ENCODE assay signal across 1 cellular context in genomic region chr5:118987988-118988945, GRCh38.
TF ChIP-seq lines count a peak whose summit lies in the region.

DTWD2 (minus strand) TSS chr5:118988547; CDS start chr5:118988511, 36 bp downstream.

TF ChIP-seq in HepG2, 621 proteins besides CTCF, POLR2A, EP300 and RAD21 (continued from another document and continues in another):
- TF ChIP-seq SNAI1 (CRISPR knock-in tag; IDR thresholded peaks at IDR 0.05; ENCODE audit: borderline replicate concordance) (no peak), ZNF619 (CRISPR knock-in tag; IDR thresholded peaks at IDR 0.05) (0 out of 2 replicates have a peak, but pooled peaks have one; percentile 36), SP1 (IDR thresholded peaks at IDR 0.05) (no peak), SP1 (CRISPR knock-in tag; IDR thresholded peaks at IDR 0.05) (peak; percentile 69; the same call in 1 of the 2 replicates), HOXA5 (CRISPR knock-in tag; IDR thresholded peaks at IDR 0.05) (peak; percentile 55; the same call in 1 of the 2 replicates), TSC22D2 (CRISPR knock-in tag; IDR thresholded peaks at IDR 0.05; ENCODE audit: borderline replicate concordance) (peak; percentile 66; the same call in 1 of the 2 replicates), PAX8 (CRISPR knock-in tag; IDR thresholded peaks at IDR 0.05; ENCODE audit: borderline replicate concordance) (no peak), ARID5B (CRISPR knock-in tag; IDR thresholded peaks at IDR 0.05) (peak; percentile 54; the same call in 1 of the 2 replicates), SP2 (CRISPR knock-in tag; IDR thresholded peaks at IDR 0.05) (peak; percentile 80), SMARCE1 (IDR thresholded peaks at IDR 0.05; ENCODE audit: borderline replicate concordance) (no peak), ZXDC (CRISPR knock-in tag; IDR thresholded peaks at IDR 0.05) (0 out of 2 replicates have a peak, but pooled peaks have one; percentile 67), ZNF672 (CRISPR knock-in tag; IDR thresholded peaks at IDR 0.05) (peak; percentile 69; the same call in 1 of the 2 replicates), KLF12 (CRISPR knock-in tag; IDR thresholded peaks at IDR 0.05; ENCODE audit: borderline replicate concordance) (no peak), TAF1 (CRISPR knock-in tag; IDR thresholded peaks at IDR 0.05) (peak; percentile 79), SPEN (CRISPR knock-in tag; IDR thresholded peaks at IDR 0.05; ENCODE audit: low read depth) (peak; percentile 85), EEA1 (CRISPR knock-in tag; IDR thresholded peaks at IDR 0.05; ENCODE audit: borderline replicate concordance) (peak; percentile 70; the same call in 1 of the 2 replicates), ZNF121 (CRISPR knock-in tag; IDR thresholded peaks at IDR 0.05) (peak; percentile 81; the same call in 1 of the 2 replicates), ARNT2 (CRISPR knock-in tag; IDR thresholded peaks at IDR 0.05; ENCODE audit: low read depth) (0 out of 2 replicates have a peak, but pooled peaks have one; percentile 50), ZBTB1 (CRISPR knock-in tag; IDR thresholded peaks at IDR 0.05; ENCODE audit: borderline replicate concordance) (no peak), ZNF382 (CRISPR knock-in tag; IDR thresholded peaks at IDR 0.05; ENCODE audit: borderline replicate concordance) (no peak), CBX2 (IDR thresholded peaks at IDR 0.05; ENCODE audit: low read depth, low read length) (no peak), CBX2 (CRISPR knock-in tag; IDR thresholded peaks at IDR 0.05; ENCODE audit: low read depth) (no peak; the same call in 1 of the 2 replicates), ZMYM2 (CRISPR knock-in tag; IDR thresholded peaks at IDR 0.05) (no peak), TCF7 (IDR thresholded peaks at IDR 0.05; ENCODE audit: low read depth) (no peak), TEAD2 (CRISPR knock-in tag; IDR thresholded peaks at IDR 0.05) (no peak), DNMT1 (CRISPR knock-in tag; IDR thresholded peaks at IDR 0.05) (peak; percentile 94; the same call in 1 of the 2 replicates), HOXA9 (CRISPR knock-in tag; IDR thresholded peaks at IDR 0.05; ENCODE audit: borderline replicate concordance) (no peak), GLI4 (CRISPR knock-in tag; IDR thresholded peaks at IDR 0.05; ENCODE audit: borderline replicate concordance) (peak; percentile 86; the same call in 1 of the 2 replicates), MTF1 (CRISPR knock-in tag; IDR thresholded peaks at IDR 0.05) (no peak), ZNF644 (CRISPR knock-in tag; IDR thresholded peaks at IDR 0.05; ENCODE audit: low read depth) (peak; percentile 32; the same call in 1 of the 2 replicates), ZNF235 (CRISPR knock-in tag; IDR thresholded peaks at IDR 0.05; ENCODE audit: borderline replicate concordance) (peak; percentile 89), GTF3A (CRISPR knock-in tag; conservative IDR thresholded peaks at IDR 0.05) (peak; percentile 58; the same call in 1 of the 2 replicates), PAWR (CRISPR knock-in tag; IDR thresholded peaks at IDR 0.05; ENCODE audit: borderline replicate concordance) (no peak)
- TF ChIP-seq, protein P1, sequence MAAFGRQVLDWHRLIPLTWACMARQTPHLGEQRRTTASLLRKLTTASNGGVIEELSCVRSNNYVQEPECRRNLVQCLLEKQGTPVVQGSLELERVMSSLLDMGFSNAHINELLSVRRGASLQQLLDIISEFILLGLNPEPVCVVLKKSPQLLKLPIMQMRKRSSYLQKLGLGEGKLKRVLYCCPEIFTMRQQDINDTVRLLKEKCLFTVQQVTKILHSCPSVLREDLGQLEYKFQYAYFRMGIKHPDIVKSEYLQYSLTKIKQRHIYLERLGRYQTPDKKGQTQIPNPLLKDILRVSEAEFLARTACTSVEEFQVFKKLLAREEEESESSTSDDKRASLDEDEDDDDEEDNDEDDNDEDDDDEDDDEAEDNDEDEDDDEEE (CRISPR knock-in tag; IDR thresholded peaks at IDR 0.05) = no peak
- TF ChIP-seq, protein P2, sequence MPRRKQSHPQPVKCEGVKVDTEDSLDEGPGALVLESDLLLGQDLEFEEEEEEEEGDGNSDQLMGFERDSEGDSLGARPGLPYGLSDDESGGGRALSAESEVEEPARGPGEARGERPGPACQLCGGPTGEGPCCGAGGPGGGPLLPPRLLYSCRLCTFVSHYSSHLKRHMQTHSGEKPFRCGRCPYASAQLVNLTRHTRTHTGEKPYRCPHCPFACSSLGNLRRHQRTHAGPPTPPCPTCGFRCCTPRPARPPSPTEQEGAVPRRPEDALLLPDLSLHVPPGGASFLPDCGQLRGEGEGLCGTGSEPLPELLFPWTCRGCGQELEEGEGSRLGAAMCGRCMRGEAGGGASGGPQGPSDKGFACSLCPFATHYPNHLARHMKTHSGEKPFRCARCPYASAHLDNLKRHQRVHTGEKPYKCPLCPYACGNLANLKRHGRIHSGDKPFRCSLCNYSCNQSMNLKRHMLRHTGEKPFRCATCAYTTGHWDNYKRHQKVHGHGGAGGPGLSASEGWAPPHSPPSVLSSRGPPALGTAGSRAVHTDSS (CRISPR knock-in tag; conservative IDR thresholded peaks at IDR 0.05) = no peak
- TF ChIP-seq, protein P3, sequence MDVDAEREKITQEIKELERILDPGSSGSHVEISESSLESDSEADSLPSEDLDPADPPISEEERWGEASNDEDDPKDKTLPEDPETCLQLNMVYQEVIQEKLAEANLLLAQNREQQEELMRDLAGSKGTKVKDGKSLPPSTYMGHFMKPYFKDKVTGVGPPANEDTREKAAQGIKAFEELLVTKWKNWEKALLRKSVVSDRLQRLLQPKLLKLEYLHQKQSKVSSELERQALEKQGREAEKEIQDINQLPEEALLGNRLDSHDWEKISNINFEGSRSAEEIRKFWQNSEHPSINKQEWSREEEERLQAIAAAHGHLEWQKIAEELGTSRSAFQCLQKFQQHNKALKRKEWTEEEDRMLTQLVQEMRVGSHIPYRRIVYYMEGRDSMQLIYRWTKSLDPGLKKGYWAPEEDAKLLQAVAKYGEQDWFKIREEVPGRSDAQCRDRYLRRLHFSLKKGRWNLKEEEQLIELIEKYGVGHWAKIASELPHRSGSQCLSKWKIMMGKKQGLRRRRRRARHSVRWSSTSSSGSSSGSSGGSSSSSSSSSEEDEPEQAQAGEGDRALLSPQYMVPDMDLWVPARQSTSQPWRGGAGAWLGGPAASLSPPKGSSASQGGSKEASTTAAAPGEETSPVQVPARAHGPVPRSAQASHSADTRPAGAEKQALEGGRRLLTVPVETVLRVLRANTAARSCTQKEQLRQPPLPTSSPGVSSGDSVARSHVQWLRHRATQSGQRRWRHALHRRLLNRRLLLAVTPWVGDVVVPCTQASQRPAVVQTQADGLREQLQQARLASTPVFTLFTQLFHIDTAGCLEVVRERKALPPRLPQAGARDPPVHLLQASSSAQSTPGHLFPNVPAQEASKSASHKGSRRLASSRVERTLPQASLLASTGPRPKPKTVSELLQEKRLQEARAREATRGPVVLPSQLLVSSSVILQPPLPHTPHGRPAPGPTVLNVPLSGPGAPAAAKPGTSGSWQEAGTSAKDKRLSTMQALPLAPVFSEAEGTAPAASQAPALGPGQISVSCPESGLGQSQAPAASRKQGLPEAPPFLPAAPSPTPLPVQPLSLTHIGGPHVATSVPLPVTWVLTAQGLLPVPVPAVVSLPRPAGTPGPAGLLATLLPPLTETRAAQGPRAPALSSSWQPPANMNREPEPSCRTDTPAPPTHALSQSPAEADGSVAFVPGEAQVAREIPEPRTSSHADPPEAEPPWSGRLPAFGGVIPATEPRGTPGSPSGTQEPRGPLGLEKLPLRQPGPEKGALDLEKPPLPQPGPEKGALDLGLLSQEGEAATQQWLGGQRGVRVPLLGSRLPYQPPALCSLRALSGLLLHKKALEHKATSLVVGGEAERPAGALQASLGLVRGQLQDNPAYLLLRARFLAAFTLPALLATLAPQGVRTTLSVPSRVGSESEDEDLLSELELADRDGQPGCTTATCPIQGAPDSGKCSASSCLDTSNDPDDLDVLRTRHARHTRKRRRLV (CRISPR knock-in tag; IDR thresholded peaks at IDR 0.05) = peak; percentile 18; the same call in 1 of the 2 replicates
- TF ChIP-seq, protein P4, sequence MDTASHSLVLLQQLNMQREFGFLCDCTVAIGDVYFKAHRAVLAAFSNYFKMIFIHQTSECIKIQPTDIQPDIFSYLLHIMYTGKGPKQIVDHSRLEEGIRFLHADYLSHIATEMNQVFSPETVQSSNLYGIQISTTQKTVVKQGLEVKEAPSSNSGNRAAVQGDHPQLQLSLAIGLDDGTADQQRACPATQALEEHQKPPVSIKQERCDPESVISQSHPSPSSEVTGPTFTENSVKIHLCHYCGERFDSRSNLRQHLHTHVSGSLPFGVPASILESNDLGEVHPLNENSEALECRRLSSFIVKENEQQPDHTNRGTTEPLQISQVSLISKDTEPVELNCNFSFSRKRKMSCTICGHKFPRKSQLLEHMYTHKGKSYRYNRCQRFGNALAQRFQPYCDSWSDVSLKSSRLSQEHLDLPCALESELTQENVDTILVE (CRISPR knock-in tag; IDR thresholded peaks at IDR 0.05) = 0 out of 2 replicates have a peak, but pooled peaks have one; percentile 41
- TF ChIP-seq, protein P5, sequence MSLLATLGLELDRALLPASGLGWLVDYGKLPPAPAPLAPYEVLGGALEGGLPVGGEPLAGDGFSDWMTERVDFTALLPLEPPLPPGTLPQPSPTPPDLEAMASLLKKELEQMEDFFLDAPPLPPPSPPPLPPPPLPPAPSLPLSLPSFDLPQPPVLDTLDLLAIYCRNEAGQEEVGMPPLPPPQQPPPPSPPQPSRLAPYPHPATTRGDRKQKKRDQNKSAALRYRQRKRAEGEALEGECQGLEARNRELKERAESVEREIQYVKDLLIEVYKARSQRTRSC (CRISPR knock-in tag; IDR thresholded peaks at IDR 0.05; ENCODE audit: low read depth) = no peak
- TF ChIP-seq, protein P6, sequence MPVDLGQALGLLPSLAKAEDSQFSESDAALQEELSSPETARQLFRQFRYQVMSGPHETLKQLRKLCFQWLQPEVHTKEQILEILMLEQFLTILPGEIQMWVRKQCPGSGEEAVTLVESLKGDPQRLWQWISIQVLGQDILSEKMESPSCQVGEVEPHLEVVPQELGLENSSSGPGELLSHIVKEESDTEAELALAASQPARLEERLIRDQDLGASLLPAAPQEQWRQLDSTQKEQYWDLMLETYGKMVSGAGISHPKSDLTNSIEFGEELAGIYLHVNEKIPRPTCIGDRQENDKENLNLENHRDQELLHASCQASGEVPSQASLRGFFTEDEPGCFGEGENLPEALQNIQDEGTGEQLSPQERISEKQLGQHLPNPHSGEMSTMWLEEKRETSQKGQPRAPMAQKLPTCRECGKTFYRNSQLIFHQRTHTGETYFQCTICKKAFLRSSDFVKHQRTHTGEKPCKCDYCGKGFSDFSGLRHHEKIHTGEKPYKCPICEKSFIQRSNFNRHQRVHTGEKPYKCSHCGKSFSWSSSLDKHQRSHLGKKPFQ (CRISPR knock-in tag; IDR thresholded peaks at IDR 0.05; ENCODE audit: insufficient replicate concordance) = peak; percentile 44
- TF ChIP-seq, protein P7, sequence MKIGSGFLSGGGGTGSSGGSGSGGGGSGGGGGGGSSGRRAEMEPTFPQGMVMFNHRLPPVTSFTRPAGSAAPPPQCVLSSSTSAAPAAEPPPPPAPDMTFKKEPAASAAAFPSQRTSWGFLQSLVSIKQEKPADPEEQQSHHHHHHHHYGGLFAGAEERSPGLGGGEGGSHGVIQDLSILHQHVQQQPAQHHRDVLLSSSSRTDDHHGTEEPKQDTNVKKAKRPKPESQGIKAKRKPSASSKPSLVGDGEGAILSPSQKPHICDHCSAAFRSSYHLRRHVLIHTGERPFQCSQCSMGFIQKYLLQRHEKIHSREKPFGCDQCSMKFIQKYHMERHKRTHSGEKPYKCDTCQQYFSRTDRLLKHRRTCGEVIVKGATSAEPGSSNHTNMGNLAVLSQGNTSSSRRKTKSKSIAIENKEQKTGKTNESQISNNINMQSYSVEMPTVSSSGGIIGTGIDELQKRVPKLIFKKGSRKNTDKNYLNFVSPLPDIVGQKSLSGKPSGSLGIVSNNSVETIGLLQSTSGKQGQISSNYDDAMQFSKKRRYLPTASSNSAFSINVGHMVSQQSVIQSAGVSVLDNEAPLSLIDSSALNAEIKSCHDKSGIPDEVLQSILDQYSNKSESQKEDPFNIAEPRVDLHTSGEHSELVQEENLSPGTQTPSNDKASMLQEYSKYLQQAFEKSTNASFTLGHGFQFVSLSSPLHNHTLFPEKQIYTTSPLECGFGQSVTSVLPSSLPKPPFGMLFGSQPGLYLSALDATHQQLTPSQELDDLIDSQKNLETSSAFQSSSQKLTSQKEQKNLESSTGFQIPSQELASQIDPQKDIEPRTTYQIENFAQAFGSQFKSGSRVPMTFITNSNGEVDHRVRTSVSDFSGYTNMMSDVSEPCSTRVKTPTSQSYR (CRISPR knock-in tag; IDR thresholded peaks at IDR 0.05; ENCODE audit: borderline replicate concordance) = peak; percentile 23; the same call in 1 of the 2 replicates
